In the genomic region with DNA sequence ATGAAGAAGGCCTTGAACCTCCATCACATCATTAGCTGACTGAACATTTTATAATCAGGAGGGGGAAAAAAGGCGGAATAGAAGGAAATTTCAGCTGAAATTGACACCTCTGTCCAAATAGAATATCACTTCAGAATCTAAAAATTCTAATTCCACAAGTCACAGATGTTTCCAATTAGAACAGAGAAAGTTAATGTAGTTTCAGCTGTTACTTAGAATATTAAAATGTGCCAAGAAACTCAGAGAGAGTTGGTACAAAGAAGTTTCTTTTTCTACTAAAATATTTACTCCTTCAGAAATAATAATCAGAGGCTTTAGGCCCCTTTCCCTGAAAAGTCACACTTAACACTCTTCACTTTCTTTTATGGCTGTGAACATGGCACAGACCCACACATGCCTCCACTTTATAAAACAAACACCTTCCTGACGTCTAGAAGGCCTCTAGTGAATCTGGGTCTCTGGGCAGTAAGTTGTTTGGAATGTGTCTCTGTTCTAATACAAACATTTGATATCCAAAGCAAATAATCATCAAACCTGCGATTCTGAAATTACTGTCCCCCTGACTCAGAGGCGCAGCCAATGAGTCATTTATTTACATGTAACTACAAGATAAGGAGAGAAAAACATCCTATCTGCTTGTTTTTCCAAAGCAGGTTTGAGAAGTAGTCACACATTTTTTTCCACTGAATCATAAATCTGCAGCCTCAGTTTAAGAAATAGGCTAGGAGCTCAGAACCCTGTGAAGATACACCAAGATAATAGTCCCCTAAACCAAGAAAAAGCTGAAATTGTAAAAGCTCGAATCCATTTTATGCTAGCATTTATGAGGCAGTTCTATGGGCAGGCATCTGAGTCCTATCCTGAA, we compare ENCODE assay signal across 8 cellular contexts.
A peak's percentile ranks its signal among the peaks of the same experiment; 100 is the strongest.
DNase-seq lines count a peak whose midpoint lies in the region; ATAC-seq and FAIRE-seq lines count a peak whose summit lies in the region.

No MANE protein-coding gene starts in this region.

- DNase-seq in DMS 273 (lab: John Stamatoyannopoulos, UW; ENCODE audit: unreplicated experiment) (peak; percentile 25), DMS 273 treated with DMSO at 0.1 percent for 48 hours (lab: John Stamatoyannopoulos, UW) (no peak), left cardiac atrium (no peak), smooth muscle cell of the brain vasculature (ENCODE audit: low read depth, low spot score) (peak; percentile 74), GM19240 (ENCODE audit: insufficient read length, low spot score) (no peak), inferior parietal cortex (ENCODE audit: extremely low spot score) (no peak)
- DNase-seq in stimulated activated naive CD4-positive, alpha-beta T cell treated with Interleukin-2 at 50 U/mL for 16 hours (lab: John Stamatoyannopoulos, UW) = no peak

- intact Hi-C loops in left cardiac atrium (cut with DNase I) = no loop called here

- peak; percentile 85 for FAIRE-seq in TTC549 (lab: Jason Lieb, UNC)

- peak; percentile 41 to 89 for ATAC-seq in left cardiac atrium

Comparison
In these comparisons a context has a peak if more than half of its experiments do, and no peak if none do; other contexts are left out.
1. DNase-seq: peak in DMS 273 (single experiment) and smooth muscle cell of the brain vasculature (single experiment); none in DMS 273 treated with DMSO at 0.1 percent for 48 hours (single experiment), left cardiac atrium (single experiment), GM19240 (single experiment), stimulated activated naive CD4-positive, alpha-beta T cell treated with Interleukin-2 at 50 U/mL for 16 hours (single experiment) and inferior parietal cortex (single experiment).